Comparison of ENCODE assay signal across 1 cellular context in the genomic region with DNA sequence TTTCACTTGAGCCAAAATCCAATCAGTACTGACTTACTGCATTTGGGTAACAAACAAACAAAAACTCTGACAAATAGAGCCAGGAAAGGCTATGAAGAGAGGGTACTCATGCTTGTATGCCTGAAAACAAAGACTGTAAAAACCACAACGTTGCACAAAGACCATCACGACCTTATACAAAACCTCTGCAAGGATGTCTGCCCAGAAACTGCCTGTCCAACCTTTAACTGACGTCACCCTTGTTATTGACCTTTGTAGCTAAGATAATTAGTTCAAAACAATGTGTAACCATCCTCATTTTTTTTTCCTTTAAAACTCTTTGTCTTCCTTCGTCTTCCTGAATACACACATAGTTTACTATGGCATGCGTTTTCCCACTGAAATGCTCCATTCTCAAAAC.
TF ChIP-seq lines count a peak whose summit lies in the region.

No MANE protein-coding gene starts in this region.

TF ChIP-seq in HepG2, 621 proteins besides CTCF, POLR2A, EP300 and RAD21:
- TF ChIP-seq, protein P1, sequence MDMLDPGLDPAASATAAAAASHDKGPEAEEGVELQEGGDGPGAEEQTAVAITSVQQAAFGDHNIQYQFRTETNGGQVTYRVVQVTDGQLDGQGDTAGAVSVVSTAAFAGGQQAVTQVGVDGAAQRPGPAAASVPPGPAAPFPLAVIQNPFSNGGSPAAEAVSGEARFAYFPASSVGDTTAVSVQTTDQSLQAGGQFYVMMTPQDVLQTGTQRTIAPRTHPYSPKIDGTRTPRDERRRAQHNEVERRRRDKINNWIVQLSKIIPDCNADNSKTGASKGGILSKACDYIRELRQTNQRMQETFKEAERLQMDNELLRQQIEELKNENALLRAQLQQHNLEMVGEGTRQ (IDR thresholded peaks at IDR 0.05; ENCODE audit: low read depth, low read length): no peak
- TF ChIP-seq, protein P1 (CRISPR knock-in tag; IDR thresholded peaks at IDR 0.05; ENCODE audit: borderline replicate concordance): no peak
- TF ChIP-seq ARNT (IDR thresholded peaks at IDR 0.05) (no peak), SMC3 (IDR thresholded peaks at IDR 0.05; ENCODE audit: low read length) (no peak), SRSF9 (IDR thresholded peaks at IDR 0.05; ENCODE audit: borderline replicate concordance, insufficient read depth, low read depth, low read length, poor library complexity, severe bottlenecking) (no peak), PAF1 (CRISPR knock-in tag; IDR thresholded peaks at IDR 0.05) (no peak), SOX13 (IDR thresholded peaks at IDR 0.05) (no peak), SOX13 (CRISPR knock-in tag; conservative IDR thresholded peaks at IDR 0.05 in 1 of 2, IDR thresholded peaks at IDR 0.05 in 1 of 2) (peak in 1 of 2 experiments; percentile 55; a peak in 2 of 4 replicates), ZBTB42 (CRISPR knock-in tag; IDR thresholded peaks at IDR 0.05) (no peak), ZNF101 (CRISPR knock-in tag; IDR thresholded peaks at IDR 0.05; ENCODE audit: borderline replicate concordance, low read depth) (no peak), CREB1 (IDR thresholded peaks at IDR 0.05) (peak; percentile 90), CREB1 (CRISPR knock-in tag; IDR thresholded peaks at IDR 0.05) (peak; percentile 66), ADNP (CRISPR knock-in tag; IDR thresholded peaks at IDR 0.05) (no peak), MAFK (conservative IDR thresholded peaks at IDR 0.05 in 1 of 2, IDR thresholded peaks at IDR 0.05 in 1 of 2; ENCODE audit: low read length in 2 of 2) (peak; percentile 15 to 31; a peak in 1 of 4 replicates), THAP11 (CRISPR knock-in tag; IDR thresholded peaks at IDR 0.05) (no peak), MAFF (IDR thresholded peaks at IDR 0.05; ENCODE audit: low read depth, low read length) (0 out of 2 replicates have a peak, but pooled peaks have one; percentile 34), SIN3B (IDR thresholded peaks at IDR 0.05; ENCODE audit: low read length) (no peak), SSRP1 (CRISPR knock-in tag; IDR thresholded peaks at IDR 0.05) (no peak), ATF7 (IDR thresholded peaks at IDR 0.05) (peak; percentile 89), ATF7 (CRISPR knock-in tag; IDR thresholded peaks at IDR 0.05) (no peak), MIXL1 (CRISPR knock-in tag; IDR thresholded peaks at IDR 0.05) (0 out of 2 replicates have a peak, but pooled peaks have one; percentile 38)
- TF ChIP-seq, protein P2, sequence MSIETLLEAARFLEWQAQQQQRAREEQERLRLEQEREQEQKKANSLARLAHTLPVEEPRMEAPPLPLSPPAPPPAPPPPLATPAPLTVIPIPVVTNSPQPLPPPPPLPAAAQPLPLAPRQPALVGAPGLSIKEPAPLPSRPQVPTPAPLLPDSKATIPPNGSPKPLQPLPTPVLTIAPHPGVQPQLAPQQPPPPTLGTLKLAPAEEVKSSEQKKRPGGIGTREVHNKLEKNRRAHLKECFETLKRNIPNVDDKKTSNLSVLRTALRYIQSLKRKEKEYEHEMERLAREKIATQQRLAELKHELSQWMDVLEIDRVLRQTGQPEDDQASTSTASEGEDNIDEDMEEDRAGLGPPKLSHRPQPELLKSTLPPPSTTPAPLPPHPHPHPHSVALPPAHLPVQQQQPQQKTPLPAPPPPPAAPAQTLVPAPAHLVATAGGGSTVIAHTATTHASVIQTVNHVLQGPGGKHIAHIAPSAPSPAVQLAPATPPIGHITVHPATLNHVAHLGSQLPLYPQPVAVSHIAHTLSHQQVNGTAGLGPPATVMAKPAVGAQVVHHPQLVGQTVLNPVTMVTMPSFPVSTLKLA (IDR thresholded peaks at IDR 0.05): no peak
- TF ChIP-seq, protein P3, sequence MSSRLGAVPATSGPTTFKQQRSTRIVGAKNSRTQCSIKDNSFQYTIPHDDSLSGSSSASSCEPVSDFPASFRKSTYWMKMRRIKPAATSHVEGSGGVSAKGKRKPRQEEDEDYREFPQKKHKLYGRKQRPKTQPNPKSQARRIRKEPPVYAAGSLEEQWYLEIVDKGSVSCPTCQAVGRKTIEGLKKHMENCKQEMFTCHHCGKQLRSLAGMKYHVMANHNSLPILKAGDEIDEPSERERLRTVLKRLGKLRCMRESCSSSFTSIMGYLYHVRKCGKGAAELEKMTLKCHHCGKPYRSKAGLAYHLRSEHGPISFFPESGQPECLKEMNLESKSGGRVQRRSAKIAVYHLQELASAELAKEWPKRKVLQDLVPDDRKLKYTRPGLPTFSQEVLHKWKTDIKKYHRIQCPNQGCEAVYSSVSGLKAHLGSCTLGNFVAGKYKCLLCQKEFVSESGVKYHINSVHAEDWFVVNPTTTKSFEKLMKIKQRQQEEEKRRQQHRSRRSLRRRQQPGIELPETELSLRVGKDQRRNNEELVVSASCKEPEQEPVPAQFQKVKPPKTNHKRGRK (CRISPR knock-in tag; IDR thresholded peaks at IDR 0.05): no peak
